Comparison of ENCODE assay signal across 11 cellular contexts in genomic region chr2:49940616-49941015, GRCh38.
DNase-seq lines count a peak whose midpoint lies in the region; ATAC-seq and TF ChIP-seq lines count a peak whose summit lies in the region.
"Had no signal": no experiment of that assay in that cellular context is flagged by ENCODE, and none has a peak within 500 bp of the region (broad histone marks: within the 10 kb centered on the region; RNA-seq: fewer than 3 reads in every experiment).

No MANE protein-coding gene starts in this region.

- peak in 3 of 5 donors; percentile 5 to 10 (median 7) for DNase-seq in CD4-positive, alpha-beta memory T cell
- DNase-seq in HFFc6, result no peak
- no peak for DNase-seq in memory B cell (ENCODE audit: low spot score in 2 of 2)
- DNase-seq in amniotic stem cell (lab: John Stamatoyannopoulos, UW), result no peak
- no peak for DNase-seq in WTC11 (ENCODE audit: low spot score)
- DNase-seq in cortex of kidney (lab: John Stamatoyannopoulos, UW), result no peak
- DNase-seq in COLO668 (lab: John Stamatoyannopoulos, UW; ENCODE audit: unreplicated experiment), result no peak
- DNase-seq: activated CD4-positive, alpha-beta T cell treated with anti-CD3 and anti-CD28 coated beads, Interleukin-2, amount 50 U/mL, for 4 hours; colonic mucosa; thyroid gland had no signal

- POLR2A ChIA-PET in CD4-positive, alpha-beta memory T cell (lab: Charles Lee; ENCODE audit: partially characterized antibody), result no interaction called here
- POLR2A ChIA-PET in WTC11 (lab: Charles Lee), result no interaction called here

- no peaks in the 10 kb centered on the region for H3K36me3 Mint-ChIP-seq in CD4-positive, alpha-beta memory T cell
- H3K36me3 Mint-ChIP-seq in HFFc6 (ENCODE audit: low read depth), result no peaks in the 10 kb centered on the region
- no peaks in the 10 kb centered on the region for H3K36me3 Mint-ChIP-seq in T-helper 1 cell treated with Interleukin-12 subunit alpha and Interleukin-12 subunit beta and Interleukin-4 antibody, amounts not matched to agents 30 μg/mL and 1 μg/mL, for 36 hours (ENCODE audit: low read depth)
- H3K36me3 Mint-ChIP-seq in memory B cell, result no peaks in the 10 kb centered on the region
- H3K36me3 Mint-ChIP-seq in WTC11, result no peaks in the 10 kb centered on the region

- no peaks in the 10 kb centered on the region for H3K27me3 Mint-ChIP-seq in CD4-positive, alpha-beta memory T cell
- H3K27me3 Mint-ChIP-seq in HFFc6 (ENCODE audit: insufficient read depth) (no peaks in the 10 kb centered on the region), memory B cell (no peaks in the 10 kb centered on the region), WTC11 (ENCODE audit: low read depth) (peaks cover 100% of the 10 kb centered on the region)
- no peaks in the 10 kb centered on the region for H3K27me3 Mint-ChIP-seq in T-helper 1 cell treated with Interleukin-12 subunit alpha and Interleukin-12 subunit beta and Interleukin-4 antibody, amounts not matched to agents 30 μg/mL and 1 μg/mL, for 36 hours (ENCODE audit: low read depth)

- CTCF ChIA-PET in CD4-positive, alpha-beta memory T cell (lab: Charles Lee; ENCODE audit: partially characterized antibody), result no interaction called here
- CTCF ChIA-PET in WTC11 (lab: Charles Lee), result no interaction called here

- no peaks in the 10 kb centered on the region for H3K9me3 ChIP-seq in CD4-positive, alpha-beta memory T cell (ENCODE audit: control insufficient read depth in 1 of 2, low read length in 2 of 2)
- H3K9me3 ChIP-seq: colonic mucosa, thyroid gland had no signal

- TF ChIP-seq CTCF in HFFc6 (IDR thresholded peaks at IDR 0.05), result no peak
- no peak for TF ChIP-seq CTCF in WTC11 (IDR thresholded peaks at IDR 0.05)

- ATAC-seq in memory B cell (ENCODE audit: low read depth) (no peak), WTC11 (no peak)

- H3K4me3 Mint-ChIP-seq in CD4-positive, alpha-beta memory T cell, result peak overlapping the region; percentile 77 to 89 (median 86)
- peak overlapping the region; percentile 6; the same call in 1 of the 2 replicates for H3K4me3 Mint-ChIP-seq in HFFc6
- peak overlapping the region; percentile 84 for H3K4me3 Mint-ChIP-seq in T-helper 1 cell treated with Interleukin-12 subunit alpha and Interleukin-12 subunit beta and Interleukin-4 antibody, amounts not matched to agents 30 μg/mL and 1 μg/mL, for 36 hours
- peak overlapping the region; percentile 58 for H3K4me3 Mint-ChIP-seq in memory B cell
- H3K4me3 Mint-ChIP-seq in WTC11, result no peak overlapping the region

- H3K27me3 ChIP-seq in CD4-positive, alpha-beta memory T cell (ENCODE audit: insufficient read depth, low read length), result no peaks in the 10 kb centered on the region
- H3K27me3 ChIP-seq: colonic mucosa, thyroid gland had no signal

- H3K36me3 ChIP-seq in CD4-positive, alpha-beta memory T cell (ENCODE audit: insufficient read depth, low read length), result no peaks in the 10 kb centered on the region
- H3K36me3 ChIP-seq: colonic mucosa, thyroid gland had no signal

- H3K27ac Mint-ChIP-seq in CD4-positive, alpha-beta memory T cell, result peak overlapping the region in 6 of 7 donors; percentile 33 to 86 (median 82)
- no peak overlapping the region for H3K27ac Mint-ChIP-seq in HFFc6
- H3K27ac Mint-ChIP-seq in T-helper 1 cell treated with Interleukin-12 subunit alpha and Interleukin-12 subunit beta and Interleukin-4 antibody, amounts not matched to agents 30 μg/mL and 1 μg/mL, for 36 hours, result peak overlapping the region; percentile 83
- peak overlapping the region; percentile 5 for H3K27ac Mint-ChIP-seq in memory B cell
- no peak overlapping the region for H3K27ac Mint-ChIP-seq in WTC11

- no peaks in the 10 kb centered on the region for H3K4me1 ChIP-seq in CD4-positive, alpha-beta memory T cell (ENCODE audit: insufficient read depth, low read length)
- H3K4me1 ChIP-seq: colonic mucosa, thyroid gland had no signal

- peaks cover 0 to 8% (median 2%) of the 10 kb centered on the region in 8 donors for H3K9me3 Mint-ChIP-seq in CD4-positive, alpha-beta memory T cell
- H3K9me3 Mint-ChIP-seq in HFFc6 (peaks cover 41% of the 10 kb centered on the region), memory B cell (peaks cover 1% of the 10 kb centered on the region), WTC11 (no peaks in the 10 kb centered on the region)
- no peaks in the 10 kb centered on the region for H3K9me3 Mint-ChIP-seq in T-helper 1 cell treated with Interleukin-12 subunit alpha and Interleukin-12 subunit beta and Interleukin-4 antibody, amounts not matched to agents 30 μg/mL and 1 μg/mL, for 36 hours

- peaks cover 12 to 21% (median 15%) of the 10 kb centered on the region in 4 donors for H3K4me1 Mint-ChIP-seq in CD4-positive, alpha-beta memory T cell
- H3K4me1 Mint-ChIP-seq in HFFc6 (ENCODE audit: low read depth) (no peaks in the 10 kb centered on the region), memory B cell (peaks cover 8% of the 10 kb centered on the region), WTC11 (peaks cover 18% of the 10 kb centered on the region)
- H3K4me1 Mint-ChIP-seq in T-helper 1 cell treated with Interleukin-12 subunit alpha and Interleukin-12 subunit beta and Interleukin-4 antibody, amounts not matched to agents 30 μg/mL and 1 μg/mL, for 36 hours (ENCODE audit: low read depth), result peaks cover 9% of the 10 kb centered on the region

- peak overlapping the region in 1 of 2 donors; percentile 29 for H3K4me3 ChIP-seq in CD4-positive, alpha-beta memory T cell (ENCODE audit: low read length in 2 of 2)
- H3K4me3 ChIP-seq: colonic mucosa, thyroid gland had no signal

- H3K27ac ChIP-seq in CD4-positive, alpha-beta memory T cell (ENCODE audit: low read depth, low read length), result no peak overlapping the region
- H3K27ac ChIP-seq: colonic mucosa, thyroid gland had no signal

- intact Hi-C loops in CD4-positive, alpha-beta memory T cell (cut with micrococcal nuclease), result no loop called here

TF ChIP-seq in WTC11, 78 proteins besides CTCF, POLR2A, EP300 and RAD21:
- TF ChIP-seq, protein P1, sequence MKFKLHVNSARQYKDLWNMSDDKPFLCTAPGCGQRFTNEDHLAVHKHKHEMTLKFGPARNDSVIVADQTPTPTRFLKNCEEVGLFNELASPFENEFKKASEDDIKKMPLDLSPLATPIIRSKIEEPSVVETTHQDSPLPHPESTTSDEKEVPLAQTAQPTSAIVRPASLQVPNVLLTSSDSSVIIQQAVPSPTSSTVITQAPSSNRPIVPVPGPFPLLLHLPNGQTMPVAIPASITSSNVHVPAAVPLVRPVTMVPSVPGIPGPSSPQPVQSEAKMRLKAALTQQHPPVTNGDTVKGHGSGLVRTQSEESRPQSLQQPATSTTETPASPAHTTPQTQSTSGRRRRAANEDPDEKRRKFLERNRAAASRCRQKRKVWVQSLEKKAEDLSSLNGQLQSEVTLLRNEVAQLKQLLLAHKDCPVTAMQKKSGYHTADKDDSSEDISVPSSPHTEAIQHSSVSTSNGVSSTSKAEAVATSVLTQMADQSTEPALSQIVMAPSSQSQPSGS (CRISPR knock-in tag; IDR thresholded peaks at IDR 0.05; ENCODE audit: borderline replicate concordance, low read depth), result no peak
- TF ChIP-seq, protein P2, sequence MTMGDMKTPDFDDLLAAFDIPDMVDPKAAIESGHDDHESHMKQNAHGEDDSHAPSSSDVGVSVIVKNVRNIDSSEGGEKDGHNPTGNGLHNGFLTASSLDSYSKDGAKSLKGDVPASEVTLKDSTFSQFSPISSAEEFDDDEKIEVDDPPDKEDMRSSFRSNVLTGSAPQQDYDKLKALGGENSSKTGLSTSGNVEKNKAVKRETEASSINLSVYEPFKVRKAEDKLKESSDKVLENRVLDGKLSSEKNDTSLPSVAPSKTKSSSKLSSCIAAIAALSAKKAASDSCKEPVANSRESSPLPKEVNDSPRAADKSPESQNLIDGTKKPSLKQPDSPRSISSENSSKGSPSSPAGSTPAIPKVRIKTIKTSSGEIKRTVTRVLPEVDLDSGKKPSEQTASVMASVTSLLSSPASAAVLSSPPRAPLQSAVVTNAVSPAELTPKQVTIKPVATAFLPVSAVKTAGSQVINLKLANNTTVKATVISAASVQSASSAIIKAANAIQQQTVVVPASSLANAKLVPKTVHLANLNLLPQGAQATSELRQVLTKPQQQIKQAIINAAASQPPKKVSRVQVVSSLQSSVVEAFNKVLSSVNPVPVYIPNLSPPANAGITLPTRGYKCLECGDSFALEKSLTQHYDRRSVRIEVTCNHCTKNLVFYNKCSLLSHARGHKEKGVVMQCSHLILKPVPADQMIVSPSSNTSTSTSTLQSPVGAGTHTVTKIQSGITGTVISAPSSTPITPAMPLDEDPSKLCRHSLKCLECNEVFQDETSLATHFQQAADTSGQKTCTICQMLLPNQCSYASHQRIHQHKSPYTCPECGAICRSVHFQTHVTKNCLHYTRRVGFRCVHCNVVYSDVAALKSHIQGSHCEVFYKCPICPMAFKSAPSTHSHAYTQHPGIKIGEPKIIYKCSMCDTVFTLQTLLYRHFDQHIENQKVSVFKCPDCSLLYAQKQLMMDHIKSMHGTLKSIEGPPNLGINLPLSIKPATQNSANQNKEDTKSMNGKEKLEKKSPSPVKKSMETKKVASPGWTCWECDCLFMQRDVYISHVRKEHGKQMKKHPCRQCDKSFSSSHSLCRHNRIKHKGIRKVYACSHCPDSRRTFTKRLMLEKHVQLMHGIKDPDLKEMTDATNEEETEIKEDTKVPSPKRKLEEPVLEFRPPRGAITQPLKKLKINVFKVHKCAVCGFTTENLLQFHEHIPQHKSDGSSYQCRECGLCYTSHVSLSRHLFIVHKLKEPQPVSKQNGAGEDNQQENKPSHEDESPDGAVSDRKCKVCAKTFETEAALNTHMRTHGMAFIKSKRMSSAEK (CRISPR knock-in tag; IDR thresholded peaks at IDR 0.05; ENCODE audit: borderline replicate concordance), result no peak
TF ChIP-seq in WTC11: peak in this region for 0.

Comparison
In these comparisons a context has a peak if more than half of its experiments do, and no peak if none do; other contexts are left out.
1. DNase-seq: peak in CD4-positive, alpha-beta memory T cell (3 of 5); none in HFFc6 (single experiment), memory B cell (0 of 2), amniotic stem cell (single experiment), WTC11 (single experiment), cortex of kidney (single experiment) and COLO668 (single experiment).
2. H3K27ac Mint-ChIP-seq: peak in CD4-positive, alpha-beta memory T cell (6 of 7), T-helper 1 cell treated with Interleukin-12 subunit alpha and Interleukin-12 subunit beta and Interleukin-4 antibody, amounts not matched to agents 30 μg/mL and 1 μg/mL, for 36 hours (single experiment) and memory B cell (single experiment); none in HFFc6 (single experiment) and WTC11 (single experiment).